9 cellular contexts compared by ENCODE assay signal in the genomic region with DNA sequence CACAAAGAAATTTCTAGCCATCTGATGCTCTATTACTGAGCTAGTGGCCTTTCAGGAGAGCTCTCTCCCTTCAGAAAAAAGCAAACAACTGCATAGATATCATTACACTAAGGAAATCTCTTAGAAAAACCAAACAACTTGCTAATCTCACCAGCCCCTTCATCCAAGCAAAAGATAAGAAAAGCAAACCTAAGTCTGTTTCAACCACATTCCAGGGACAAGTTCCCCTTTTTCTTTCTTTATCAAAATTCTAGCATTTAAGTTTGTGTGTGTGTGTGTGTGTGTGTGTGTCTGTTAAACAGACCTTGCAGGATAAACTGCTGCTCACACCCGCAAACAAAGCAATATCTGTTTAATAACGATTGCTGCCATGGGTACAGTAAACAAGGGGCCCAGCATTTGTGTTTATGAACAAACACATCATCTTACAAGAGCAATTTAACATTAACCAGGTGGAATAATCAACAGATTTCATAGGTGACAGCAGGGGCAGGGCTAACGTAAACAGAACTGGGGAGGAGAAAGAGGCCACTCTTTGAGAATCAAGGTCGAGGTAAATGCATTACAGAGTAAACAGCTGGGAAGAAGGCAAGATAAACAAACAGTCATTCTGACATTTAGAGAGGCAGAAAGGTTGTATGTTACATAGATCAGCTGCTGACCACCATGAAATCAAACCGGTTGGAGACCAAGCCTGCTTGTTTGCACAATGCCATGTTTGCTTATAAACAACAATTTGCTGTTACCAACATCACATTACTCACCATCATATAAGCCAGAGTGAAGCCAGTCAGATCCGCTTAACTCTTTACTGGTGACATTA.
DNase-seq lines count a peak whose midpoint lies in the region; ATAC-seq, FAIRE-seq and TF ChIP-seq lines count a peak whose summit lies in the region.
"Had no signal": no experiment of that assay in that cellular context is flagged by ENCODE, and none has a peak within 500 bp of the region (broad histone marks: within the 10 kb centered on the region; RNA-seq: fewer than 3 reads in every experiment).

No MANE protein-coding gene starts in this region.

- H3K79me2 ChIP-seq in K562 (ENCODE audit: control insufficient read depth, insufficient read depth, low read length) = no peaks in the 10 kb centered on the region

- H3K27ac Mint-ChIP-seq in nephron progenitor cell = peak overlapping the region; percentile 98
- H3K27ac Mint-ChIP-seq: natural killer cell had no signal

- H3K36me3 ChIP-seq in K562 (ENCODE audit: control insufficient read depth, insufficient read depth, low read length) = no peaks in the 10 kb centered on the region

- no peak for TF ChIP-seq POLR2A in K562 (conservative IDR thresholded peaks at IDR 0.05)

- peak overlapping the region in 1 of 2 experiments; percentile 26; a peak in 1 of 4 replicates for H3K9ac ChIP-seq in K562 (ENCODE audit: insufficient read depth in 1 of 2, low read depth in 2 of 2, low read length in 2 of 2)

- peak overlapping the region; percentile 60; the same call in 2 of the 3 replicates for H3K27ac ChIP-seq in K562 (ENCODE audit: extremely low read depth, low read depth, low read length)

- 18% methylated on average over 6 of the region's 6 CpGs for WGBS in K562 (ENCODE audit: insufficient coverage, low coverage, missing lambda C conversion rate)

- DNase-seq in GF-D8 (lab: John Stamatoyannopoulos, UW) = peak; percentile 40
- peak; percentile 77 to 92 for DNase-seq in NCI-H2081 (lab: John Stamatoyannopoulos, UW)
- peak; percentile 22 to 71 (median 43) for DNase-seq in K562 (ENCODE audit: extremely low read depth in 1 of 4, low spot score in 3 of 4)
- no peak for DNase-seq in nephron progenitor cell
- DNase-seq in germinal center (ENCODE audit: low spot score) = no peak
- no peak for DNase-seq in RCC 7860 (ENCODE audit: low spot score)
- DNase-seq: natural killer cell had no signal

- peak; percentile 88 for TF ChIP-seq EP300 in K562 (IDR thresholded peaks at IDR 0.05; ENCODE audit: low read length)

- H3K27me3 Mint-ChIP-seq in nephron progenitor cell (ENCODE audit: low read depth, poor library complexity) = no peaks in the 10 kb centered on the region

- peak in 1 of 2 experiments; percentile 26; a peak in 2 of 4 replicates for TF ChIP-seq RAD21 in K562 (CRISPR knock-in tag; conservative IDR thresholded peaks at IDR 0.05 in 1 of 2, IDR thresholded peaks at IDR 0.05 in 1 of 2)

- peaks cover 22% of the 10 kb centered on the region for H3K36me3 Mint-ChIP-seq in nephron progenitor cell (ENCODE audit: low read depth)
- H3K36me3 Mint-ChIP-seq: natural killer cell had no signal

- H3K4me2 ChIP-seq in K562 (ENCODE audit: insufficient read depth, low read length) = no peak overlapping the region

- H3K4me3 ChIP-seq in K562 = no peak overlapping the region

- POLR2A ChIA-PET in K562 (lab: Yijun Ruan, JAX) = interaction anchor here (0.5 to 0.6 kb wide), 2 partner anchors 18 to 287 kb away, joined by 3 read pairs; no protein-coding TSS in a partner anchor

- peaks cover 7 to 24% of the 10 kb centered on the region in 2 experiments for H3K4me1 ChIP-seq in K562 (replicated peaks in 1 of 2; ENCODE audit: control insufficient read depth in 2 of 2, insufficient read depth in 2 of 2, low read length in 2 of 2)

- H3K9me3 ChIP-seq in K562 (replicated peaks; ENCODE audit: control insufficient read depth, insufficient read depth, low read depth, low read length) = no peaks in the 10 kb centered on the region

- no peak overlapping the region for H2AFZ ChIP-seq in K562 (ENCODE audit: low read depth, low read length)

- H3K9me3 Mint-ChIP-seq in nephron progenitor cell = no peaks in the 10 kb centered on the region
- H3K9me3 Mint-ChIP-seq: natural killer cell had no signal

- intact Hi-C loops in K562 (cut with micrococcal nuclease) = loop anchor here (5.0 kb wide), 1 partner anchor 76 kb away; no protein-coding TSS in a partner anchor

- peaks cover 73% of the 10 kb centered on the region for H3K4me1 Mint-ChIP-seq in nephron progenitor cell

- in situ Hi-C loops in K562 (cut with MboI) = no loop called here

- no peaks in the 10 kb centered on the region for H3K27me3 ChIP-seq in K562 (ENCODE audit: control insufficient read depth in 2 of 2, insufficient read depth in 2 of 2, low read length in 2 of 2)

- TF ChIP-seq CTCF in K562 (IDR thresholded peaks at IDR 0.05 in 2 of 3, conservative IDR thresholded peaks at IDR 0.05 in 1 of 3; ENCODE audit: insufficient read depth in 2 of 3, low read depth in 1 of 3, low read length in 3 of 3) (no peak), nephron progenitor cell (IDR thresholded peaks at IDR 0.05) (no peak)

- H4K20me1 ChIP-seq in K562 (replicated peaks; ENCODE audit: control insufficient read depth, insufficient read depth, low read length) = peaks cover 3% of the 10 kb centered on the region

- no peaks in the 10 kb centered on the region for H3K9me1 ChIP-seq in K562 (ENCODE audit: control insufficient read depth, insufficient read depth, low read length)

- CTCF ChIA-PET in K562 (lab: Yijun Ruan, JAX; ENCODE audit: low intra/inter-chr PET ratio) = no interaction called here

- BruUV-seq in K562 (replicated peaks; lab: Mats Ljungman, UMichigan) = no TSS peak

- FAIRE-seq in K562 (lab: Jason Lieb, UNC) (peak; percentile 69), RCC 7860 (lab: Jason Lieb, UNC) (no peak)

- H3K4me3 Mint-ChIP-seq in nephron progenitor cell = peak overlapping the region; percentile 44
- H3K4me3 Mint-ChIP-seq: natural killer cell had no signal

- peak; percentile 79 for ATAC-seq in K562
- ATAC-seq in GM19328 (IDR thresholded peaks at IDR 0.05; ENCODE audit: unreplicated experiment) = no peak
- ATAC-seq in HG02642 (IDR thresholded peaks at IDR 0.05; ENCODE audit: poor library complexity, unreplicated experiment) = no peak

TF ChIP-seq in K562, 482 proteins besides CTCF, POLR2A, EP300 and RAD21 (continues in another document):
- TF ChIP-seq OTX1 (CRISPR knock-in tag; IDR thresholded peaks at IDR 0.05) (no peak), MAZ (CRISPR knock-in tag; conservative IDR thresholded peaks at IDR 0.05 in 1 of 2, IDR thresholded peaks at IDR 0.05 in 1 of 2) (peak in 1 of 2 experiments; percentile 52; a peak in 1 of 4 replicates), ZFP30 (CRISPR knock-in tag; IDR thresholded peaks at IDR 0.05; ENCODE audit: borderline replicate concordance) (no peak), HMG20A (CRISPR knock-in tag; conservative IDR thresholded peaks at IDR 0.05) (0 out of 2 replicates have a peak, but pooled peaks have one; percentile 58), ZNF699 (CRISPR knock-in tag; IDR thresholded peaks at IDR 0.05; ENCODE audit: insufficient replicate concordance) (no peak), SRSF1 (IDR thresholded peaks at IDR 0.05; ENCODE audit: low read depth, low read length) (no peak), MYC (IDR thresholded peaks at IDR 0.05; ENCODE audit: low read depth, low read length) (0 out of 2 replicates have a peak, but pooled peaks have one; percentile 15), MYC (CRISPR knock-in tag; IDR thresholded peaks at IDR 0.05; ENCODE audit: borderline replicate concordance, low read depth) (no peak), ZNF253 (CRISPR knock-in tag; conservative IDR thresholded peaks at IDR 0.05) (no peak), HCFC1 (IDR thresholded peaks at IDR 0.05; ENCODE audit: low read depth, low read length) (no peak), NRF1 (conservative IDR thresholded peaks at IDR 0.05 in 1 of 2, IDR thresholded peaks at IDR 0.05 in 1 of 2) (no peak)
- TF ChIP-seq, protein P1, sequence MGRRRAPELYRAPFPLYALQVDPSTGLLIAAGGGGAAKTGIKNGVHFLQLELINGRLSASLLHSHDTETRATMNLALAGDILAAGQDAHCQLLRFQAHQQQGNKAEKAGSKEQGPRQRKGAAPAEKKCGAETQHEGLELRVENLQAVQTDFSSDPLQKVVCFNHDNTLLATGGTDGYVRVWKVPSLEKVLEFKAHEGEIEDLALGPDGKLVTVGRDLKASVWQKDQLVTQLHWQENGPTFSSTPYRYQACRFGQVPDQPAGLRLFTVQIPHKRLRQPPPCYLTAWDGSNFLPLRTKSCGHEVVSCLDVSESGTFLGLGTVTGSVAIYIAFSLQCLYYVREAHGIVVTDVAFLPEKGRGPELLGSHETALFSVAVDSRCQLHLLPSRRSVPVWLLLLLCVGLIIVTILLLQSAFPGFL (CRISPR knock-in tag; IDR thresholded peaks at IDR 0.05) = no peak
- TF ChIP-seq, protein P2, sequence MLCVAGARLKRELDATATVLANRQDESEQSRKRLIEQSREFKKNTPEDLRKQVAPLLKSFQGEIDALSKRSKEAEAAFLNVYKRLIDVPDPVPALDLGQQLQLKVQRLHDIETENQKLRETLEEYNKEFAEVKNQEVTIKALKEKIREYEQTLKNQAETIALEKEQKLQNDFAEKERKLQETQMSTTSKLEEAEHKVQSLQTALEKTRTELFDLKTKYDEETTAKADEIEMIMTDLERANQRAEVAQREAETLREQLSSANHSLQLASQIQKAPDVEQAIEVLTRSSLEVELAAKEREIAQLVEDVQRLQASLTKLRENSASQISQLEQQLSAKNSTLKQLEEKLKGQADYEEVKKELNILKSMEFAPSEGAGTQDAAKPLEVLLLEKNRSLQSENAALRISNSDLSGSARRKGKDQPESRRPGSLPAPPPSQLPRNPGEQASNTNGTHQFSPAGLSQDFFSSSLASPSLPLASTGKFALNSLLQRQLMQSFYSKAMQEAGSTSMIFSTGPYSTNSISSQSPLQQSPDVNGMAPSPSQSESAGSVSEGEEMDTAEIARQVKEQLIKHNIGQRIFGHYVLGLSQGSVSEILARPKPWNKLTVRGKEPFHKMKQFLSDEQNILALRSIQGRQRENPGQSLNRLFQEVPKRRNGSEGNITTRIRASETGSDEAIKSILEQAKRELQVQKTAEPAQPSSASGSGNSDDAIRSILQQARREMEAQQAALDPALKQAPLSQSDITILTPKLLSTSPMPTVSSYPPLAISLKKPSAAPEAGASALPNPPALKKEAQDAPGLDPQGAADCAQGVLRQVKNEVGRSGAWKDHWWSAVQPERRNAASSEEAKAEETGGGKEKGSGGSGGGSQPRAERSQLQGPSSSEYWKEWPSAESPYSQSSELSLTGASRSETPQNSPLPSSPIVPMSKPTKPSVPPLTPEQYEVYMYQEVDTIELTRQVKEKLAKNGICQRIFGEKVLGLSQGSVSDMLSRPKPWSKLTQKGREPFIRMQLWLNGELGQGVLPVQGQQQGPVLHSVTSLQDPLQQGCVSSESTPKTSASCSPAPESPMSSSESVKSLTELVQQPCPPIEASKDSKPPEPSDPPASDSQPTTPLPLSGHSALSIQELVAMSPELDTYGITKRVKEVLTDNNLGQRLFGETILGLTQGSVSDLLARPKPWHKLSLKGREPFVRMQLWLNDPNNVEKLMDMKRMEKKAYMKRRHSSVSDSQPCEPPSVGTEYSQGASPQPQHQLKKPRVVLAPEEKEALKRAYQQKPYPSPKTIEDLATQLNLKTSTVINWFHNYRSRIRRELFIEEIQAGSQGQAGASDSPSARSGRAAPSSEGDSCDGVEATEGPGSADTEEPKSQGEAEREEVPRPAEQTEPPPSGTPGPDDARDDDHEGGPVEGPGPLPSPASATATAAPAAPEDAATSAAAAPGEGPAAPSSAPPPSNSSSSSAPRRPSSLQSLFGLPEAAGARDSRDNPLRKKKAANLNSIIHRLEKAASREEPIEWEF (CRISPR knock-in tag; IDR thresholded peaks at IDR 0.05) = no peak

Comparison
In these comparisons a context has a peak if more than half of its experiments do, and no peak if none do; other contexts are left out.
1. DNase-seq: peak in GF-D8 (single experiment), NCI-H2081 (2 of 2) and K562 (4 of 4); none in nephron progenitor cell (single experiment), germinal center (single experiment) and RCC 7860 (single experiment).